ENCODE assay signal across 8 cellular contexts in the genomic region with DNA sequence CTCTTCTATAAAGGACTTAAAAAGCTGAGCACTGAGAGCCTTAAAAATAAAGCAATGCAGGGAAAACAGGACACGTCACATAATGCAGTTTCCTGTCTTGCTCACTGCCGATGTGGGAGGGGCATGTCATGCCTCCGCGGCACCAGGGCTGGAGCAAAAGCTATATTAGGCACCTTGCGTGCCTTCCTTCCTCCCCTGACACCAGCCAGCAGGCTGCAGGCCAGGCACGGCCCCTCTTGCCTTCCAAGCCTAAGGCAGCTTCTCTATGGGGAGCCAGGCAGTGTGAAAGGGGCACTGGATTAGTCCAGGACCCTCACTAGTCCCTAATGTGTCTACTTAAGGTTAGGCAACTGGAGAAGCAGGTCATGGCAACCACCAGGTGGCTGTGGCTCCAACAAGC. TPM values are rescaled to one million over a fixed set of nuclear protein-coding genes. Genes with fewer than 3 reads are reported as not detected.
DNase-seq lines count a peak whose midpoint lies in the region; ATAC-seq and TF ChIP-seq lines count a peak whose summit lies in the region.

No MANE protein-coding gene starts in this region.

- H3K9me3 ChIP-seq in esophagus squamous epithelium (no peaks in the 10 kb centered on the region), skeletal muscle tissue (ENCODE audit: control insufficient read depth in 3 of 3, low read length in 3 of 3) (no peaks in the 10 kb centered on the region)

- ATAC-seq in GM18498 (IDR thresholded peaks at IDR 0.05; ENCODE audit: unreplicated experiment), result peak; percentile 62
- peak; percentile 66 for ATAC-seq in HG03045 (IDR thresholded peaks at IDR 0.05; ENCODE audit: unreplicated experiment)
- ATAC-seq in HG02571 (IDR thresholded peaks at IDR 0.05; ENCODE audit: unreplicated experiment), result no peak

- no peaks in the 10 kb centered on the region for H3K36me3 ChIP-seq in esophagus squamous epithelium
- H3K36me3 ChIP-seq in skeletal muscle tissue (ENCODE audit: control insufficient read depth in 3 of 3, insufficient read depth in 3 of 3, low read length in 3 of 3), result no peaks in the 10 kb centered on the region
- H3K36me3 ChIP-seq in mesendoderm (ENCODE audit: control insufficient read depth, insufficient read depth, low read length), result no peaks in the 10 kb centered on the region

- no peak overlapping the region for H3K4me2 ChIP-seq in mesendoderm (ENCODE audit: low read length)

- TF ChIP-seq POLR2A in esophagus squamous epithelium (IDR thresholded peaks at IDR 0.05), result peak in 1 of 4 donors; percentile 28

- H2BK5ac ChIP-seq in mesendoderm (ENCODE audit: low read length), result no peak overlapping the region

- H3K56ac ChIP-seq in mesendoderm (ENCODE audit: low read length), result no peak overlapping the region

- no peak overlapping the region for H2BK120ac ChIP-seq in mesendoderm (ENCODE audit: low read depth, low read length)

- WGBS in esophagus squamous epithelium, 2 donors, result 8% methylated on average over 6 of the region's 6 CpGs; no CpG with 5 or more reads in 1 of the 2 donors
- no CpG with 5 or more reads among the region's 6 CpGs for WGBS in mesendoderm (ENCODE audit: extremely low coverage, insufficient coverage, low lambda C conversion rate)

- H3K4me3 ChIP-seq in esophagus squamous epithelium, result peak overlapping the region in 1 of 4 donors; percentile 23
- peak overlapping the region in 2 of 3 donors; percentile 25 to 45 for H3K4me3 ChIP-seq in skeletal muscle tissue (ENCODE audit: low read length in 3 of 3)
- no peak overlapping the region for H3K4me3 ChIP-seq in mesendoderm (ENCODE audit: low read length)

- no peaks in the 10 kb centered on the region for H3K27me3 ChIP-seq in esophagus squamous epithelium
- H3K27me3 ChIP-seq in skeletal muscle tissue (ENCODE audit: control insufficient read depth in 3 of 3, insufficient read depth in 3 of 3, low read length in 3 of 3), result no peaks in the 10 kb centered on the region
- H3K27me3 ChIP-seq in mesendoderm (ENCODE audit: insufficient read depth, low read length, poor library complexity), result no peaks in the 10 kb centered on the region

- no peak overlapping the region for H3K4ac ChIP-seq in mesendoderm (ENCODE audit: low read depth, low read length)

- no peaks in the 10 kb centered on the region for H3K79me2 ChIP-seq in mesendoderm (ENCODE audit: control insufficient read depth, insufficient read depth, low read length)

- no peak overlapping the region for H3K18ac ChIP-seq in mesendoderm (ENCODE audit: low read length)

- H3K9ac ChIP-seq in skeletal muscle tissue (ENCODE audit: low read depth in 1 of 3, low read length in 3 of 3), result peak overlapping the region; percentile 23 to 66 (median 64)
- no peak overlapping the region for H3K9ac ChIP-seq in mesendoderm (ENCODE audit: low read length)

- TF ChIP-seq CTCF in esophagus squamous epithelium (IDR thresholded peaks at IDR 0.05), result peak in 1 of 6 experiments; percentile 13

- intact Hi-C loops in esophagus squamous epithelium (cut with DNase I), result no loop called here

- no peak overlapping the region for H4K5ac ChIP-seq in mesendoderm (ENCODE audit: low read length)

- no peak overlapping the region for H3K23ac ChIP-seq in mesendoderm (ENCODE audit: low read length)

- H3K27ac ChIP-seq in esophagus squamous epithelium, result peak overlapping the region; percentile 62 to 88 (median 88)
- peak overlapping the region; percentile 87 for H3K27ac ChIP-seq in skeletal muscle tissue (ENCODE audit: low read depth, low read length)
- H3K27ac ChIP-seq in mesendoderm (ENCODE audit: low read depth, low read length), result no peak overlapping the region

- DNase-seq in activated CD4-positive, alpha-beta T cell treated with anti-CD3 and anti-CD28 coated beads for 24 hours (ENCODE audit: low read depth in 2 of 2), result peak; percentile 16 to 26
- DNase-seq in esophagus squamous epithelium (lab: John Stamatoyannopoulos, UW), result no peak
- DNase-seq in NCI-H2107 treated with DMSO at 0.1 percent for 48 hours (lab: John Stamatoyannopoulos, UW; ENCODE audit: unreplicated experiment), result no peak
- no peak for DNase-seq in mesendoderm

- H3K79me1 ChIP-seq in mesendoderm (ENCODE audit: low read length), result no peaks in the 10 kb centered on the region

- no peak overlapping the region for H4K8ac ChIP-seq in mesendoderm (ENCODE audit: low read depth, low read length)

- H2AK5ac ChIP-seq in mesendoderm (ENCODE audit: low read length), result no peak overlapping the region

- H3K4me1 ChIP-seq in esophagus squamous epithelium (peaks cover 8 to 71% (median 36%) of the 10 kb centered on the region in 3 donors), skeletal muscle tissue (ENCODE audit: control insufficient read depth in 3 of 3, insufficient read depth in 3 of 3, low read length in 3 of 3) (peaks cover 41 to 47% (median 44%) of the 10 kb centered on the region in 3 donors), mesendoderm (ENCODE audit: control insufficient read depth, low read depth, low read length) (peaks cover 4% of the 10 kb centered on the region)

- H2BK15ac ChIP-seq in mesendoderm (replicated peaks; ENCODE audit: low read depth), result no peak overlapping the region

RNA-seq across cellular contexts. Expression of a gene that starts 26.3 kb away (rescaled TPM):
- total RNA-seq in esophagus squamous epithelium (10 to 100 TPM; 23.0 to 30.8 (median 29.3) TPM), skeletal muscle tissue (20.9 TPM)
- 44.1 TPM for polyA plus RNA-seq in mesendoderm (2013, experiment 1 of 2)
- 43.7 TPM for polyA plus RNA-seq in mesendoderm (2013, experiment 2 of 2)

RNA-seq across cellular contexts. Expression of a gene that starts 30.3 kb away (rescaled TPM):
- total RNA-seq in esophagus squamous epithelium (10 to 100 TPM; 40.1 to 55.1 (median 49.0) TPM), skeletal muscle tissue (43.8 TPM)
- 84.8 TPM for polyA plus RNA-seq in mesendoderm (2013, experiment 1 of 2)
- 85.9 TPM for polyA plus RNA-seq in mesendoderm (2013, experiment 2 of 2)

Comparison
In these comparisons a context has a peak if more than half of its experiments do, and no peak if none do; other contexts are left out.
1. DNase-seq: peak in activated CD4-positive, alpha-beta T cell treated with anti-CD3 and anti-CD28 coated beads for 24 hours (2 of 2); none in esophagus squamous epithelium (single experiment), NCI-H2107 treated with DMSO at 0.1 percent for 48 hours (single experiment) and mesendoderm (single experiment).